In the genomic region with DNA sequence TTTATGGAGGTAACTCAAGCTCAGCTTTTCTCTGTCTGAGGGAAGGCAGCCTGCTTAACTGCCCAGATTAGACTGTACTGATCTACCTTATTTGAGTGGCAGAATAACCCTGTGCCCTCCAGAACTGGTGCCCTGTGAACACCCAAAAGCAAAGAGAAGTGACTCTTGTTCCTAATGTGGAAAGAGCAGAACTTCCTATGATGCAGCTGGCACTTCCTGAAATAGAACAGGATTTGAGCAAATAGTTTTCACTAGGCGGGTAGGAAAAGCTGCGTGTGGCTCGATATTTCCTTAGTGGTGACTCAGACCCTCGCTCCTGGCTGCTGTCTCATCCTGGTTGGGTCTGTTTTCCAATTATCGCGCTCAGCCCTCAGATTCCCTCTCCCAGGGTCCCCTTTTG, we compare ENCODE assay signal across 10 cellular contexts.
DNase-seq lines count a peak whose midpoint lies in the region; ATAC-seq, FAIRE-seq and TF ChIP-seq lines count a peak whose summit lies in the region.
"Had no signal": no experiment of that assay in that cellular context is flagged by ENCODE, and none has a peak within 500 bp of the region (broad histone marks: within the 10 kb centered on the region; RNA-seq: fewer than 3 reads in every experiment).

No MANE protein-coding gene starts in this region.

- no peaks in the 10 kb centered on the region for H3K9me3 Mint-ChIP-seq in dendritic cell treated with granulocyte-macrophage colony-stimulating factor and Interleukin-4, amounts not matched to agents 40 ng/mL and 50 ng/mL, for 4 days

- TF ChIP-seq POLR2A in GM12891 (IDR thresholded peaks at IDR 0.05; ENCODE audit: low read depth, low read length): no peak

- H3K4me1 ChIP-seq in mesenchymal stem cell (ENCODE audit: control insufficient read depth, insufficient read depth, low read depth, low read length): peaks cover 14% of the 10 kb centered on the region

- H3K18ac ChIP-seq in mesenchymal stem cell (ENCODE audit: low read depth in 1 of 2, low read length in 2 of 2): peak overlapping the region; percentile 41 to 97

- H3K4me3 Mint-ChIP-seq in dendritic cell treated with granulocyte-macrophage colony-stimulating factor and Interleukin-4, amounts not matched to agents 40 ng/mL and 50 ng/mL, for 4 days: no peak overlapping the region

- intact Hi-C loops in dendritic cell treated with granulocyte-macrophage colony-stimulating factor and Interleukin-4, amounts not matched to agents 40 ng/mL and 50 ng/mL, for 4 days (cut with micrococcal nuclease): no loop called here

- DNase-seq in A172 (ENCODE audit: low spot score): peak; percentile 97
- peak; percentile 96 for DNase-seq in LHCN-M2 (ENCODE audit: low read depth)
- peak; percentile 97 for DNase-seq in mesenchymal stem cell
- no peak for DNase-seq in T-helper 1 cell
- DNase-seq in activated CD4-positive, CD25-positive, alpha-beta regulatory T cell treated with anti-CD3 and anti-CD28 coated beads, Interleukin-2, amount 50 U/mL, for 72 hours: no peak
- DNase-seq in GM12891 (ENCODE audit: insufficient read length, low spot score): no peak
- DNase-seq: NCI-H1436 treated with DMSO at 0.1 percent for 48 hours; stimulated activated CD4-positive, alpha-beta T cell treated with anti-CD3 and anti-CD28 coated beads, Interleukin-2, amount 100 ng/mL, for 24 hours had no signal

- no peak for FAIRE-seq in GM12891 (lab: Jason Lieb, UNC)

- H2BK12ac ChIP-seq in mesenchymal stem cell (ENCODE audit: low read length in 2 of 2): peak overlapping the region; percentile 87 to 97

- peak overlapping the region; percentile 41 for H3K27ac ChIP-seq in mesenchymal stem cell (ENCODE audit: low read length, poor library complexity, severe bottlenecking)

- no peak overlapping the region for H3K4me2 ChIP-seq in mesenchymal stem cell (ENCODE audit: low read length, poor library complexity, severe bottlenecking)

- peak overlapping the region; percentile 30 for H2AFZ ChIP-seq in mesenchymal stem cell (ENCODE audit: low read depth, low read length)

- no peaks in the 10 kb centered on the region for H3K36me3 Mint-ChIP-seq in dendritic cell treated with granulocyte-macrophage colony-stimulating factor and Interleukin-4, amounts not matched to agents 40 ng/mL and 50 ng/mL, for 4 days (ENCODE audit: low read depth)

- peak overlapping the region; percentile 97 for H4K8ac ChIP-seq in mesenchymal stem cell (ENCODE audit: low read length)

- H3K27me3 Mint-ChIP-seq in dendritic cell treated with granulocyte-macrophage colony-stimulating factor and Interleukin-4, amounts not matched to agents 40 ng/mL and 50 ng/mL, for 4 days: no peaks in the 10 kb centered on the region

- no peak overlapping the region for H2BK15ac ChIP-seq in mesenchymal stem cell (ENCODE audit: low read depth, poor library complexity, severe bottlenecking)

- no peak overlapping the region for H2BK5ac ChIP-seq in mesenchymal stem cell (ENCODE audit: low read depth, low read length, poor library complexity, severe bottlenecking)

- no peak overlapping the region for H3K14ac ChIP-seq in mesenchymal stem cell (ENCODE audit: low read length in 2 of 2)

- H3K23ac ChIP-seq in mesenchymal stem cell (ENCODE audit: low read length in 2 of 2): peak overlapping the region in 1 of 2 experiments; percentile 62

- H3K27ac Mint-ChIP-seq in dendritic cell treated with granulocyte-macrophage colony-stimulating factor and Interleukin-4, amounts not matched to agents 40 ng/mL and 50 ng/mL, for 4 days: peak overlapping the region; percentile 50

- H3K79me1 ChIP-seq in mesenchymal stem cell (replicated peaks; ENCODE audit: low read length, poor library complexity, severe bottlenecking): no peaks in the 10 kb centered on the region

- peak overlapping the region; percentile 27 for H2BK120ac ChIP-seq in mesenchymal stem cell (ENCODE audit: low read depth, low read length)

- H3K9me3 ChIP-seq in mesenchymal stem cell (ENCODE audit: control insufficient read depth, low read length): no peaks in the 10 kb centered on the region

- WGBS in mesenchymal stem cell: 1% methylated on average over 4 of the region's 6 CpGs

- H4K91ac ChIP-seq in mesenchymal stem cell (ENCODE audit: low read length): peak overlapping the region; percentile 96

- no peaks in the 10 kb centered on the region for H3K27me3 ChIP-seq in mesenchymal stem cell (ENCODE audit: control insufficient read depth in 1 of 2, insufficient read depth in 1 of 2, low read length in 2 of 2)

- ATAC-seq in GM21447 (IDR thresholded peaks at IDR 0.05; ENCODE audit: unreplicated experiment): no peak

- peak overlapping the region; percentile 71 to 95 for H3K4ac ChIP-seq in mesenchymal stem cell (ENCODE audit: low read depth in 1 of 2, low read length in 2 of 2)

- H3K36me3 ChIP-seq in mesenchymal stem cell (ENCODE audit: control insufficient read depth in 1 of 2, insufficient read depth in 2 of 2, low read depth in 1 of 2, low read length in 2 of 2): no peaks in the 10 kb centered on the region

- H3K4me1 Mint-ChIP-seq in dendritic cell treated with granulocyte-macrophage colony-stimulating factor and Interleukin-4, amounts not matched to agents 40 ng/mL and 50 ng/mL, for 4 days (ENCODE audit: low read depth): peaks cover 21% of the 10 kb centered on the region

- H2AK5ac ChIP-seq in mesenchymal stem cell (ENCODE audit: low read length, severe bottlenecking): peak overlapping the region; percentile 69

- H3K4me3 ChIP-seq in mesenchymal stem cell (ENCODE audit: insufficient read depth in 1 of 2, low read depth in 1 of 2, low read length in 2 of 2): peak overlapping the region in 1 of 2 experiments; percentile 52

- peak overlapping the region; percentile 77 for H3K9ac ChIP-seq in mesenchymal stem cell (ENCODE audit: low read length)

TF ChIP-seq in GM12891, 5 proteins besides CTCF, POLR2A, EP300 and RAD21:
- TF ChIP-seq SPI1 (IDR thresholded peaks at IDR 0.05; ENCODE audit: low read depth, low read length) (no peak), POLR2AphosphoS5 (IDR thresholded peaks at IDR 0.05; ENCODE audit: low read depth, low read length) (no peak), PAX5 (IDR thresholded peaks at IDR 0.05; ENCODE audit: insufficient read depth, low read length, severe bottlenecking) (no peak), TAF1 (IDR thresholded peaks at IDR 0.05; ENCODE audit: low read depth, low read length) (no peak), POU2F2 (IDR thresholded peaks at IDR 0.05; ENCODE audit: low read depth, low read length) (no peak)
TF ChIP-seq in GM12891: peak in this region for 0.

Comparison
In these comparisons a context has a peak if more than half of its experiments do, and no peak if none do; other contexts are left out.
1. DNase-seq: peak in A172 (single experiment), LHCN-M2 (single experiment) and mesenchymal stem cell (single experiment); none in T-helper 1 cell (0 of 5), activated CD4-positive, CD25-positive, alpha-beta regulatory T cell treated with anti-CD3 and anti-CD28 coated beads, Interleukin-2, amount 50 U/mL, for 72 hours (single experiment) and GM12891 (single experiment).